ENCODE assay signal across 21 cellular contexts in genomic region chr15:77001351-77001750, GRCh38. TPM values are rescaled to one million over a fixed set of nuclear protein-coding genes. Genes with fewer than 3 reads are reported as not detected.
DNase-seq lines count a peak whose midpoint lies in the region; ATAC-seq and TF ChIP-seq lines count a peak whose summit lies in the region.
"Had no signal": no experiment of that assay in that cellular context is flagged by ENCODE, and none has a peak within 500 bp of the region (broad histone marks: within the 10 kb centered on the region; RNA-seq: fewer than 3 reads in every experiment).

No MANE protein-coding gene starts in this region.

- H3K9me2 ChIP-seq in Karpas-422 (replicated peaks; ENCODE audit: insufficient read depth, low read length) = no peaks in the 10 kb centered on the region

- 0 out of 2 replicates have a peak, but pooled peaks cover 4% of the 10 kb centered on the region for H4K20me1 ChIP-seq in Karpas-422 (ENCODE audit: insufficient read depth, low read depth, low read length)

- no peaks in the 10 kb centered on the region for H3K27me3 Mint-ChIP-seq in T-helper 2 cell treated with Interferon-gamma antibody and Interleukin-4, amounts not matched to agents 5 μg/mL and 100 μg/mL, for 36 hours (ENCODE audit: low read depth)
- no peaks in the 10 kb centered on the region for H3K27me3 Mint-ChIP-seq in activated T-helper 17 cell treated with anti-CD3 and anti-CD28 coated beads, Interleukin-2, amount 50 U/mL, for 72 hours
- no peaks in the 10 kb centered on the region for H3K27me3 Mint-ChIP-seq in natural killer cell (ENCODE audit: low read depth in 2 of 2)

- H3K27ac ChIP-seq in Karpas-422 (ENCODE audit: low read length) (peak overlapping the region; percentile 98), WERI-Rb-1 (no peak overlapping the region)
- H3K27ac ChIP-seq: A549, psoas muscle had no signal

- peaks cover 78% of the 10 kb centered on the region for H3K4me1 ChIP-seq in Karpas-422 (ENCODE audit: low read length)
- H3K4me1 ChIP-seq: Caco-2 had no signal

- no peak overlapping the region for H2AFZ ChIP-seq in Karpas-422 (ENCODE audit: low read length)

- H3K9me3 ChIP-seq in Karpas-422 (ENCODE audit: low read length) (no peaks in the 10 kb centered on the region), WERI-Rb-1 (ENCODE audit: severe bottlenecking) (no peaks in the 10 kb centered on the region)
- H3K9me3 ChIP-seq: A549, Caco-2, psoas muscle had no signal

- peak overlapping the region; percentile 29; the same call in 1 of the 2 replicates for H3K9ac ChIP-seq in Karpas-422 (ENCODE audit: low read length)

- H3K27ac Mint-ChIP-seq in T-helper 2 cell treated with Interferon-gamma antibody and Interleukin-4, amounts not matched to agents 5 μg/mL and 100 μg/mL, for 36 hours = peak overlapping the region; percentile 79
- H3K27ac Mint-ChIP-seq in activated T-helper 17 cell treated with anti-CD3 and anti-CD28 coated beads, Interleukin-2, amount 50 U/mL, for 72 hours = peak overlapping the region; percentile 33
- peak overlapping the region; percentile 92 to 95 for H3K27ac Mint-ChIP-seq in natural killer cell

- H3K79me2 ChIP-seq in Karpas-422 (ENCODE audit: low read length) = peaks cover 29% of the 10 kb centered on the region

- no peaks in the 10 kb centered on the region for H3K9me3 Mint-ChIP-seq in T-helper 2 cell treated with Interferon-gamma antibody and Interleukin-4, amounts not matched to agents 5 μg/mL and 100 μg/mL, for 36 hours
- no peaks in the 10 kb centered on the region for H3K9me3 Mint-ChIP-seq in activated T-helper 17 cell treated with anti-CD3 and anti-CD28 coated beads, Interleukin-2, amount 50 U/mL, for 72 hours
- no peaks in the 10 kb centered on the region for H3K9me3 Mint-ChIP-seq in natural killer cell

- H3K4me2 ChIP-seq in Karpas-422 (ENCODE audit: low read depth, low read length, poor library complexity, severe bottlenecking) = peak overlapping the region; percentile 94
- H3K4me2 ChIP-seq: A549 had no signal

- TF ChIP-seq CTCF in natural killer cell (IDR thresholded peaks at IDR 0.05) (no peak), WERI-Rb-1 (IDR thresholded peaks at IDR 0.05; ENCODE audit: low read depth, low read length) (no peak)

- DNase-seq in T-helper 2 cell treated with Interferon-gamma antibody and Interleukin-4, amounts not matched to agents 5 μg/mL and 100 μg/mL, for 36 hours (ENCODE audit: low spot score) = no peak
- DNase-seq in T-helper 2 cell = no peak
- DNase-seq in Karpas-422 = no peak
- DNase-seq in natural killer cell = no peak
- no peak for DNase-seq in WERI-Rb-1
- DNase-seq: activated CD4-positive, CD25-positive, alpha-beta regulatory T cell; activated effector memory CD4-positive, alpha-beta T cell treated with anti-CD3 and anti-CD28 coated beads, Interleukin-2, amount 50 U/mL, for 16 hours; Caco-2; effector CD4-positive, alpha-beta T cell; hypothalamus; KBM-7; left cardiac atrium; NCI-H524 treated with DMSO at 0.1 percent for 48 hours; SW 1271 had no signal

- peaks cover 78% of the 10 kb centered on the region for H3K4me1 Mint-ChIP-seq in T-helper 2 cell treated with Interferon-gamma antibody and Interleukin-4, amounts not matched to agents 5 μg/mL and 100 μg/mL, for 36 hours (ENCODE audit: low read depth)
- peaks cover 69% of the 10 kb centered on the region for H3K4me1 Mint-ChIP-seq in activated T-helper 17 cell treated with anti-CD3 and anti-CD28 coated beads, Interleukin-2, amount 50 U/mL, for 72 hours
- H3K4me1 Mint-ChIP-seq in natural killer cell = peaks cover 88 to 96% of the 10 kb centered on the region in 2 donors

- intact Hi-C loops in natural killer cell (cut with micrococcal nuclease) = no loop called here

- H3K36me3 Mint-ChIP-seq in T-helper 2 cell treated with Interferon-gamma antibody and Interleukin-4, amounts not matched to agents 5 μg/mL and 100 μg/mL, for 36 hours (ENCODE audit: low read depth) = peaks cover 61% of the 10 kb centered on the region
- H3K36me3 Mint-ChIP-seq in activated T-helper 17 cell treated with anti-CD3 and anti-CD28 coated beads, Interleukin-2, amount 50 U/mL, for 72 hours (ENCODE audit: low read depth) = peaks cover 96% of the 10 kb centered on the region
- H3K36me3 Mint-ChIP-seq in natural killer cell = no peaks in the 10 kb centered on the region

- no peaks in the 10 kb centered on the region for H3K36me3 ChIP-seq in Karpas-422 (ENCODE audit: insufficient read depth, low read length)
- H3K36me3 ChIP-seq in WERI-Rb-1 = no peaks in the 10 kb centered on the region

- H3K27me3 ChIP-seq in Karpas-422 (ENCODE audit: low read length) (no peaks in the 10 kb centered on the region), WERI-Rb-1 (ENCODE audit: insufficient read depth, low read depth, severe bottlenecking) (no peaks in the 10 kb centered on the region)

- no peak for ATAC-seq in activated T-helper 17 cell treated with anti-CD3 and anti-CD28 coated beads, Interleukin-2, amount 50 U/mL, for 72 hours (replicated peaks)
- no peak for ATAC-seq in natural killer cell
- no peak for ATAC-seq in GM21825 (IDR thresholded peaks at IDR 0.05; ENCODE audit: unreplicated experiment)
- no peak for ATAC-seq in HG02623 (IDR thresholded peaks at IDR 0.05; ENCODE audit: unreplicated experiment)
- ATAC-seq: A549, GM12878, left cardiac atrium, psoas muscle had no signal

- no peak overlapping the region for H3K4me3 ChIP-seq in Karpas-422 (ENCODE audit: low read length)
- H3K4me3 ChIP-seq in WERI-Rb-1 (ENCODE audit: low read depth, low read length) = no peak overlapping the region
- H3K4me3 ChIP-seq: A549, GM12878, psoas muscle had no signal

- peak overlapping the region; percentile 73 for H3K4me3 Mint-ChIP-seq in T-helper 2 cell treated with Interferon-gamma antibody and Interleukin-4, amounts not matched to agents 5 μg/mL and 100 μg/mL, for 36 hours
- H3K4me3 Mint-ChIP-seq in activated T-helper 17 cell treated with anti-CD3 and anti-CD28 coated beads, Interleukin-2, amount 50 U/mL, for 72 hours = peak overlapping the region; percentile 85
- H3K4me3 Mint-ChIP-seq in natural killer cell = peak overlapping the region; percentile 69

RNA-seq across cellular contexts. Expression of gene PSTPIP1, which starts 6.4 kb away (rescaled TPM):
- 13.1 and 40.4 TPM in 2 replicates for total RNA-seq in Karpas-422 (2014; rRNA removed; shearing (Covaris generic); ENCODE audit: low replicate concordance)
- total RNA-seq in activated T-helper 17 cell treated with anti-CD3 and anti-CD28 coated beads, Interleukin-2, amount 50 U/mL, for 72 hours = 100 to 1,000 TPM; 125 to 137 TPM
- total RNA-seq in natural killer cell = 100 to 1,000 TPM; 218 to 316 (median 228) TPM
- total RNA-seq: bronchial epithelial cell, Caco-2 had no signal

Comparison
In these comparisons a context has a peak if more than half of its experiments do, and no peak if none do; other contexts are left out.
1. H3K27ac Mint-ChIP-seq: peak in every context shown above with its lines; median percentile 94 in natural killer cell; 79 in T-helper 2 cell treated with Interferon-gamma antibody and Interleukin-4, amounts not matched to agents 5 μg/mL and 100 μg/mL, for 36 hours; 33 in activated T-helper 17 cell treated with anti-CD3 and anti-CD28 coated beads, Interleukin-2, amount 50 U/mL, for 72 hours.